Comparison of ENCODE assay signal across 8 cellular contexts in genomic region chr1:167455786-167456446, GRCh38.
DNase-seq lines count a peak whose midpoint lies in the region; ATAC-seq and TF ChIP-seq lines count a peak whose summit lies in the region.

No MANE protein-coding gene starts in this region.

- H3K9me3 ChIP-seq in SK-N-MC (ENCODE audit: low read depth, low read length): no peaks in the 10 kb centered on the region
- H3K9me3 ChIP-seq in lower lobe of right lung: no peaks in the 10 kb centered on the region

- H3K27ac ChIP-seq in SK-N-MC (no peak overlapping the region), lower lobe of right lung (peak overlapping the region; percentile 82), substantia nigra (ENCODE audit: low read depth, low read length, poor library complexity, severe bottlenecking) (peak overlapping the region; percentile 42)

- no peaks in the 10 kb centered on the region for H3K27me3 ChIP-seq in lower lobe of right lung (ENCODE audit: low read depth)

- H3K9ac ChIP-seq in SK-N-MC (ENCODE audit: insufficient read length): peak overlapping the region; percentile 81

- peaks cover 12% of the 10 kb centered on the region for H3K4me1 ChIP-seq in lower lobe of right lung

- H3K36me3 ChIP-seq in SK-N-MC (ENCODE audit: insufficient read depth, low read length) (no peaks in the 10 kb centered on the region), lower lobe of right lung (no peaks in the 10 kb centered on the region)

- ATAC-seq in activated CD4-positive, CD25-positive, alpha-beta regulatory T cell treated with anti-CD3 and anti-CD28 coated beads, Interleukin-2, amount 50 U/mL, for 24 hours: peak; percentile 30 to 46
- ATAC-seq in HG02678 (IDR thresholded peaks at IDR 0.05; ENCODE audit: unreplicated experiment) (peak; percentile 42), lower lobe of right lung (peak; percentile 74 to 79)

- H3K4me3 ChIP-seq in SK-N-MC (peak overlapping the region; percentile 87), lower lobe of right lung (peak overlapping the region; percentile 92)

- intact Hi-C loops in lower lobe of right lung (cut with DNase I): no loop called here

- no peak for DNase-seq in activated CD4-positive, CD25-positive, alpha-beta regulatory T cell treated with anti-CD3 and anti-CD28 coated beads, Interleukin-2, amount 50 U/mL, for 72 hours
- DNase-seq in SK-N-MC (ENCODE audit: low read depth, low spot score): no peak
- peak; percentile 15 for DNase-seq in dermis blood vessel endothelial cell
- no peak for DNase-seq in lower lobe of right lung
- DNase-seq in substantia nigra (lab: John Stamatoyannopoulos, UW): peak in 14 of 49 donors; percentile 14 to 56 (median 38)
- no peak for DNase-seq in kidney glomerular epithelial cell (lab: John Stamatoyannopoulos, UW)

- no peak for TF ChIP-seq CTCF in lower lobe of right lung (IDR thresholded peaks at IDR 0.05)
